24 cellular contexts compared by ENCODE assay signal in genomic region chr4:184934961-184935360, GRCh38.
"Had no signal": no experiment of that assay in that cellular context is flagged by ENCODE, and none has a peak within 500 bp of the region (broad histone marks: within the 10 kb centered on the region; RNA-seq: fewer than 3 reads in every experiment).

No MANE protein-coding gene starts in this region.

- H3K4me1 Mint-ChIP-seq: activated B cell treated with CpG ODN at 0.5 μM for 24 hours had no signal

- H3K4me2 ChIP-seq: KMS-11, SK-N-SH had no signal

- H3K27ac ChIP-seq: KMS-11, Peyer's patch, RWPE1, SJCRH30 had no signal

- H3K36me3 ChIP-seq: Peyer's patch, SJCRH30 had no signal

- H3K36me3 Mint-ChIP-seq: activated CD8-positive, alpha-beta memory T cell treated with anti-CD3 and anti-CD28 coated beads, Interleukin-2, amount 10 ng/mL, durations not matched to agents 7 days and 5 days; activated naive CD4-positive, alpha-beta T cell treated with anti-CD3 and anti-CD28 coated beads, Interleukin-2, amount 50 U/mL, for 72 hours; brain had no signal

- H3K9me3 ChIP-seq: Peyer's patch, SJCRH30, SK-N-SH had no signal

- H3K9ac ChIP-seq: KMS-11, SK-N-SH had no signal

- H3K27ac Mint-ChIP-seq: activated B cell treated with CpG ODN at 0.5 μM for 24 hours; activated CD4-positive, alpha-beta T cell treated with anti-CD3 and anti-CD28 coated beads, Interleukin-2, amount 10 ng/mL, durations not matched to agents 24 days and 14 days; activated CD8-positive, alpha-beta memory T cell treated with anti-CD3 and anti-CD28 coated beads, Interleukin-2, amount 10 ng/mL, durations not matched to agents 7 days and 5 days; activated naive CD4-positive, alpha-beta T cell treated with anti-CD3 and anti-CD28 coated beads, Interleukin-2, amount 50 U/mL, for 72 hours; activated T-cell treated with anti-CD3 and anti-CD28 coated beads, Interleukin-2, amount 50 U/mL, for 24 hours; activated T-helper 1 cell treated with anti-CD3 and anti-CD28 coated beads, Interleukin-12 subunit alpha, Interleukin-12 subunit beta, Interleukin-2, Interleukin-4 antibody, amounts not matched to agents 30 ng/mL and 10 ng/mL and 1 ng/mL, durations not matched to agents 14 hours and 24 hours and 36 hours; brain had no signal

- DNase-seq: activated B cell treated with CpG ODN at 0.5 μM for 24 hours; activated CD4-positive, alpha-beta T cell treated with anti-CD3 and anti-CD28 coated beads for 1 hour; activated CD4-positive, alpha-beta T cell treated with anti-CD3 and anti-CD28 coated beads, Interleukin-2, amount 10 ng/mL, durations not matched to agents 24 days and 14 days; activated CD4-positive, alpha-beta T cell treated with anti-CD3 and anti-CD28 coated beads, Interleukin-2, amount 50 U/mL, for 48 hours; activated CD8-positive, alpha-beta memory T cell treated with anti-CD3 and anti-CD28 coated beads, Interleukin-2, amount 10 ng/mL, durations not matched to agents 7 days and 5 days; activated effector memory CD4-positive, alpha-beta T cell treated with anti-CD3 and anti-CD28 coated beads, Interleukin-2, amount 50 U/mL, for 16 hours; activated naive CD4-positive, alpha-beta T cell treated with Interleukin-2 at 50 U/mL for 16 hours; activated T-cell treated with anti-CD3 and anti-CD28 coated beads, Interleukin-2, amount 50 U/mL, for 24 hours; amygdala; NCI-H1092; NCI-H1417; NCI-H1930; NCI-H510A treated with DMSO at 0.1 percent for 48 hours; NCI-H69; NK-92 treated with Interleukin-12 subunit alpha and Interleukin-12 subunit beta, amount 100 ng/mL, for 24 hours; Peyer's patch; Right ventricle myocardium superior; SJCRH30; SK-N-SH had no signal

- H3K4me3 Mint-ChIP-seq: activated B cell treated with CpG ODN at 0.5 μM for 24 hours; activated CD4-positive, alpha-beta T cell treated with anti-CD3 and anti-CD28 coated beads, Interleukin-2, amount 10 ng/mL, durations not matched to agents 24 days and 14 days; activated CD8-positive, alpha-beta memory T cell treated with anti-CD3 and anti-CD28 coated beads, Interleukin-2, amount 10 ng/mL, durations not matched to agents 7 days and 5 days; activated T-cell treated with anti-CD3 and anti-CD28 coated beads, Interleukin-2, amount 50 U/mL, for 24 hours; activated T-helper 1 cell treated with anti-CD3 and anti-CD28 coated beads, Interleukin-12 subunit alpha, Interleukin-12 subunit beta, Interleukin-2, Interleukin-4 antibody, amounts not matched to agents 30 ng/mL and 10 ng/mL and 1 ng/mL, durations not matched to agents 14 hours and 24 hours and 36 hours; brain had no signal

- H3K27me3 ChIP-seq: Peyer's patch, SJCRH30 had no signal

- H3K4me1 ChIP-seq: Peyer's patch had no signal

- H3K4me3 ChIP-seq: Peyer's patch, SJCRH30 had no signal

- ATAC-seq: activated CD8-positive, alpha-beta memory T cell treated with anti-CD3 and anti-CD28 coated beads, Interleukin-2, amount 10 ng/mL, durations not matched to agents 7 days and 5 days had no signal

- H3K9me3 Mint-ChIP-seq: activated B cell treated with CpG ODN at 0.5 μM for 24 hours; activated naive CD4-positive, alpha-beta T cell treated with anti-CD3 and anti-CD28 coated beads, Interleukin-2, amount 50 U/mL, for 72 hours; activated T-cell treated with anti-CD3 and anti-CD28 coated beads, Interleukin-2, amount 50 U/mL, for 24 hours; activated T-helper 1 cell treated with anti-CD3 and anti-CD28 coated beads, Interleukin-12 subunit alpha, Interleukin-12 subunit beta, Interleukin-2, Interleukin-4 antibody, amounts not matched to agents 30 ng/mL and 10 ng/mL and 1 ng/mL, durations not matched to agents 14 hours and 24 hours and 36 hours had no signal
